Comparison of ENCODE assay signal across 22 cellular contexts in genomic region chr12:29008786-29009185, GRCh38.
DNase-seq lines count a peak whose midpoint lies in the region; ATAC-seq and TF ChIP-seq lines count a peak whose summit lies in the region.
"Had no signal": no experiment of that assay in that cellular context is flagged by ENCODE, and none has a peak within 500 bp of the region (broad histone marks: within the 10 kb centered on the region; RNA-seq: fewer than 3 reads in every experiment).

No MANE protein-coding gene starts in this region.

- BruUV-seq in PC-3 (replicated peaks; lab: Mats Ljungman, UMichigan) (no TSS peak), mammary epithelial cell (replicated peaks; lab: Mats Ljungman, UMichigan) (no TSS peak)

- no peak for TF ChIP-seq CTCF in PC-3 (conservative IDR thresholded peaks at IDR 0.05; ENCODE audit: low read depth, low read length)
- TF ChIP-seq CTCF in mammary epithelial cell (conservative IDR thresholded peaks at IDR 0.05 in 1 of 2, IDR thresholded peaks at IDR 0.05 in 1 of 2; ENCODE audit: extremely low read depth in 1 of 2, insufficient read depth in 1 of 2, low read depth in 1 of 2, low read length in 2 of 2) = no peak
- TF ChIP-seq CTCF in GM23338 (conservative IDR thresholded peaks at IDR 0.05; ENCODE audit: low read depth in 2 of 2) = no peak

- in situ Hi-C loops in mammary epithelial cell (cut with MboI; ENCODE audit: low sequenced_read_pairs in 2 of 2) = no loop called here

- ATAC-seq in PC-3 = peak; percentile 97
- ATAC-seq in GM23338 = no peak
- ATAC-seq: SK-N-SH treated with all-trans-retinoic acid at 6 μM for 48 hours had no signal

- dilution Hi-C loops in mammary epithelial cell (cut with HindIII; ENCODE audit: low sequenced_read_pairs) = no loop called here

- H3K36me3 ChIP-seq in PC-3 (ENCODE audit: low read depth, low read length) (no peaks in the 10 kb centered on the region), mammary epithelial cell (ENCODE audit: insufficient read depth, low read length) (no peaks in the 10 kb centered on the region), GM23338 (ENCODE audit: insufficient read depth) (no peaks in the 10 kb centered on the region)
- H3K36me3 ChIP-seq: BLaER1 treated with 17β-estradiol and CSF1 and Interleukin-3, amounts not matched to agents 10 nM and 100 nM; Peyer's patch; SJCRH30 had no signal

- POLR2A ChIA-PET in PC-3 (lab: Charles Lee; ENCODE audit: unreplicated experiment) = no interaction called here

- WGBS in mammary epithelial cell (ENCODE audit: low coverage, missing lambda C conversion rate) = 100% methylated on average over 1 of the region's 1 CpG

- H3K9me2 ChIP-seq in PC-3 (replicated peaks; ENCODE audit: low read length) (no peaks in the 10 kb centered on the region), GM23338 (ENCODE audit: insufficient read depth) (no peaks in the 10 kb centered on the region)

- H3K9me3 ChIP-seq in PC-3 (ENCODE audit: low read length) = no peaks in the 10 kb centered on the region
- H3K9me3 ChIP-seq in mammary epithelial cell (replicated peaks; ENCODE audit: insufficient read depth, low read length) = no peaks in the 10 kb centered on the region
- H3K9me3 ChIP-seq: Peyer's patch, SJCRH30 had no signal

- H3K4me1 ChIP-seq in PC-3 (ENCODE audit: insufficient read depth, low read length) = peaks cover 13% of the 10 kb centered on the region
- H3K4me1 ChIP-seq in mammary epithelial cell (ENCODE audit: insufficient read depth, low read length) = peaks cover 8% of the 10 kb centered on the region
- H3K4me1 ChIP-seq in GM23338 (ENCODE audit: insufficient read depth) = no peaks in the 10 kb centered on the region
- H3K4me1 ChIP-seq: Peyer's patch, SJCRH30 had no signal

- H3K4me3 ChIP-seq in PC-3 (ENCODE audit: low read length) (no peak overlapping the region), mammary epithelial cell (replicated peaks in 1 of 3; ENCODE audit: insufficient read depth in 1 of 3, low read depth in 2 of 3, low read length in 3 of 3) (no peak overlapping the region), GM23338 (no peak overlapping the region)
- H3K4me3 ChIP-seq: BLaER1 treated with 17β-estradiol and CSF1 and Interleukin-3, amounts not matched to agents 10 nM and 100 nM; Peyer's patch; SJCRH30 had no signal

- H3K27ac Mint-ChIP-seq in GM23338 = no peak overlapping the region
- H3K27ac Mint-ChIP-seq: CD4-positive, alpha-beta T cell had no signal

- intact Hi-C loops in PC-3 (cut with micrococcal nuclease) = no loop called here
- intact Hi-C loops in mammary epithelial cell (cut with micrococcal nuclease) = no loop called here

- no peaks in the 10 kb centered on the region for H3K9me3 Mint-ChIP-seq in GM23338
- H3K9me3 Mint-ChIP-seq: CD4-positive, alpha-beta T cell had no signal

- H3K79me2 ChIP-seq in PC-3 (ENCODE audit: low read length) (no peaks in the 10 kb centered on the region), mammary epithelial cell (ENCODE audit: insufficient read depth, low read length) (no peaks in the 10 kb centered on the region), GM23338 (replicated peaks; ENCODE audit: insufficient read depth) (no peaks in the 10 kb centered on the region)

- CTCF ChIA-PET in PC-3 (lab: Charles Lee) (interaction anchor here (0.6 kb wide), 1 partner anchor 53 kb away, joined by 3 read pairs; no protein-coding TSS in a partner anchor), mammary epithelial cell (lab: Charles Lee; ENCODE audit: low non-redundant PET) (interaction anchor here (0.6 kb wide), 1 partner anchor 142 kb away, joined by 3 read pairs; no protein-coding TSS in a partner anchor)

- peak; percentile 15 for DNase-seq in HS-27A (ENCODE audit: low read depth)
- DNase-seq in PC-3 = peak; percentile 97
- peak; percentile 78 for DNase-seq in mammary epithelial cell
- peak; percentile 73 for DNase-seq in kidney tubule cell (ENCODE audit: low spot score)
- no peak for DNase-seq in effector CD4-positive, alpha-beta T cell
- DNase-seq in GM03348 (ENCODE audit: low spot score) = no peak
- no peak for DNase-seq in GM23338 (ENCODE audit: low spot score)
- DNase-seq: CD4-positive, alpha-beta T cell; DMS53; IMR-90; KG1; NCI-H1092; NCI-H1417 treated with DMSO at 0.1 percent for 48 hours; NCI-H1694 treated with DMSO at 0.1 percent for 48 hours; NCI-H2081; NCI-H2227 treated with DMSO at 0.1 percent for 48 hours; NCI-H510A; NCI-H69; Peyer's patch; SJCRH30 had no signal

- H3K9ac ChIP-seq in PC-3 (ENCODE audit: low read length) (no peak overlapping the region), mammary epithelial cell (ENCODE audit: insufficient read depth, low read length) (no peak overlapping the region)
- H3K9ac ChIP-seq: BLaER1 treated with 17β-estradiol and CSF1 and Interleukin-3, amounts not matched to agents 10 nM and 100 nM had no signal

- H3K27ac ChIP-seq in PC-3 (ENCODE audit: low read length) (peak overlapping the region; percentile 4; the same call in 1 of the 2 replicates), mammary epithelial cell (ENCODE audit: insufficient read depth, low read depth, low read length) (no peak overlapping the region), GM23338 (ENCODE audit: low read depth) (no peak overlapping the region)
- H3K27ac ChIP-seq: BLaER1 treated with 17β-estradiol and CSF1 and Interleukin-3, amounts not matched to agents 10 nM and 100 nM; Peyer's patch; SJCRH30 had no signal

- H3K4me3 Mint-ChIP-seq in GM23338 = no peak overlapping the region
- H3K4me3 Mint-ChIP-seq: CD4-positive, alpha-beta T cell had no signal

- H3K36me3 Mint-ChIP-seq in GM23338 (ENCODE audit: low read depth) = no peaks in the 10 kb centered on the region

- H3K27me3 ChIP-seq in PC-3 (ENCODE audit: low read length) (no peaks in the 10 kb centered on the region), mammary epithelial cell (ENCODE audit: insufficient read depth, low read length) (no peaks in the 10 kb centered on the region), GM23338 (ENCODE audit: insufficient read depth) (no peaks in the 10 kb centered on the region)
- H3K27me3 ChIP-seq: BLaER1 treated with 17β-estradiol and CSF1 and Interleukin-3, amounts not matched to agents 10 nM and 100 nM; Peyer's patch; SJCRH30 had no signal

- H3K27me3 Mint-ChIP-seq in GM23338 (ENCODE audit: insufficient read depth, low read depth, poor library complexity) = no peaks in the 10 kb centered on the region

- H2AFZ ChIP-seq in PC-3 (ENCODE audit: low read length) (0 out of 2 replicates have a peak overlapping the region, but pooled peaks have one; percentile 3), mammary epithelial cell (ENCODE audit: low read depth, low read length) (no peak overlapping the region), GM23338 (no peak overlapping the region)

- peak overlapping the region; percentile 1; the same call in 1 of the 2 replicates for H3K4me2 ChIP-seq in PC-3 (ENCODE audit: low read length)
- peak overlapping the region; percentile 9 for H3K4me2 ChIP-seq in mammary epithelial cell (ENCODE audit: insufficient read depth, low read depth, low read length)
- H3K4me2 ChIP-seq in GM23338 = no peak overlapping the region
- H3K4me2 ChIP-seq: BLaER1 treated with 17β-estradiol and CSF1 and Interleukin-3, amounts not matched to agents 10 nM and 100 nM had no signal

- no peaks in the 10 kb centered on the region for H3F3A ChIP-seq in PC-3 (ENCODE audit: low read length, unreplicated experiment)
- no peaks in the 10 kb centered on the region for H3F3A ChIP-seq in GM23338 (replicated peaks; ENCODE audit: low read depth)

- H4K20me1 ChIP-seq in PC-3 (ENCODE audit: low read length) (no peaks in the 10 kb centered on the region), mammary epithelial cell (ENCODE audit: insufficient read depth, low read length) (no peaks in the 10 kb centered on the region), GM23338 (replicated peaks; ENCODE audit: insufficient read depth) (no peaks in the 10 kb centered on the region)
- H4K20me1 ChIP-seq: BLaER1 treated with 17β-estradiol and CSF1 and Interleukin-3, amounts not matched to agents 10 nM and 100 nM had no signal

- no peaks in the 10 kb centered on the region for H3K4me1 Mint-ChIP-seq in GM23338

TF ChIP-seq in GM23338, 12 proteins besides CTCF, POLR2A, EP300 and RAD21 (continues in another document):
- TF ChIP-seq POLR2AphosphoS5 (IDR thresholded peaks at IDR 0.05; ENCODE audit: low read depth) = no peak
- TF ChIP-seq ZNF331 (CRISPR knock-in tag; IDR thresholded peaks at IDR 0.05; ENCODE audit: low read depth) = no peak
- TF ChIP-seq, protein P1, sequence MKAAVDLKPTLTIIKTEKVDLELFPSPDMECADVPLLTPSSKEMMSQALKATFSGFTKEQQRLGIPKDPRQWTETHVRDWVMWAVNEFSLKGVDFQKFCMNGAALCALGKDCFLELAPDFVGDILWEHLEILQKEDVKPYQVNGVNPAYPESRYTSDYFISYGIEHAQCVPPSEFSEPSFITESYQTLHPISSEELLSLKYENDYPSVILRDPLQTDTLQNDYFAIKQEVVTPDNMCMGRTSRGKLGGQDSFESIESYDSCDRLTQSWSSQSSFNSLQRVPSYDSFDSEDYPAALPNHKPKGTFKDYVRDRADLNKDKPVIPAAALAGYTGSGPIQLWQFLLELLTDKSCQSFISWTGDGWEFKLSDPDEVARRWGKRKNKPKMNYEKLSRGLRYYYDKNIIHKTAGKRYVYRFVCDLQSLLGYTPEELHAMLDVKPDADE (IDR thresholded peaks at IDR 0.05) = no peak
- no peak for TF ChIP-seq ZNF114 (CRISPR knock-in tag; IDR thresholded peaks at IDR 0.05)

Comparison
In these comparisons a context has a peak if more than half of its experiments do, and no peak if none do; other contexts are left out.
1. DNase-seq: peak in HS-27A (single experiment), PC-3 (single experiment), mammary epithelial cell (single experiment) and kidney tubule cell (single experiment); none in effector CD4-positive, alpha-beta T cell (single experiment), GM03348 (single experiment) and GM23338 (single experiment).